ENCODE assay signal across 1 cellular context in genomic region chr1:152109231-152109997, GRCh38.
TF ChIP-seq lines count a peak whose summit lies in the region.

No MANE protein-coding gene starts in this region.

TF ChIP-seq in IMR-90, 13 proteins besides CTCF, POLR2A, EP300 and RAD21:
- TF ChIP-seq RFX5 (IDR thresholded peaks at IDR 0.05; ENCODE audit: low read depth, low read length) = no peak
- no peak for TF ChIP-seq MAZ (IDR thresholded peaks at IDR 0.05; ENCODE audit: borderline replicate concordance, low read depth, low read length)
- no peak for TF ChIP-seq FOS (IDR thresholded peaks at IDR 0.05; ENCODE audit: low read depth, low read length)
- TF ChIP-seq BHLHE40 (IDR thresholded peaks at IDR 0.05; ENCODE audit: low read depth, low read length) = no peak
- TF ChIP-seq SMC3 (IDR thresholded peaks at IDR 0.05; ENCODE audit: low read depth, low read length) = no peak
- no peak for TF ChIP-seq CEBPB (IDR thresholded peaks at IDR 0.05; ENCODE audit: low read depth, low read length)
- TF ChIP-seq NFE2L2 (IDR thresholded peaks at IDR 0.05; ENCODE audit: low read depth, low read length) = no peak
- no peak for TF ChIP-seq MAFK (IDR thresholded peaks at IDR 0.05; ENCODE audit: low read depth, low read length)
- TF ChIP-seq ELK1 (IDR thresholded peaks at IDR 0.05; ENCODE audit: borderline replicate concordance, low read depth, low read length) = no peak
- no peak for TF ChIP-seq RCOR1 (IDR thresholded peaks at IDR 0.05; ENCODE audit: insufficient replicate concordance, low read length)
- no peak for TF ChIP-seq USF2 (IDR thresholded peaks at IDR 0.05; ENCODE audit: low read depth, low read length)
